1 cellular context compared by ENCODE assay signal in genomic region chr5:154860123-154860522, GRCh38.
TF ChIP-seq lines count a peak whose summit lies in the region.

No MANE protein-coding gene starts in this region.

TF ChIP-seq in SK-N-SH treated with all-trans-retinoic acid at 6 μM for 48 hours, 23 proteins besides CTCF, POLR2A, EP300 and RAD21 (continued from another document):
- no peak for TF ChIP-seq CSRNP3 (CRISPR knock-in tag; IDR thresholded peaks at IDR 0.05)
- no peak for TF ChIP-seq ZC3H10 (CRISPR knock-in tag; IDR thresholded peaks at IDR 0.05)
- TF ChIP-seq ARNTL (CRISPR knock-in tag; IDR thresholded peaks at IDR 0.05; ENCODE audit: borderline replicate concordance, low read depth): no peak
- TF ChIP-seq ISL1 (CRISPR knock-in tag; IDR thresholded peaks at IDR 0.05): no peak
